In genomic region chr6:69729870-69730449, GRCh38 we compare ENCODE assay signal across 9 cellular contexts.
DNase-seq lines count a peak whose midpoint lies in the region; ATAC-seq and TF ChIP-seq lines count a peak whose summit lies in the region.
"Had no signal": no experiment of that assay in that cellular context is flagged by ENCODE, and none has a peak within 500 bp of the region (broad histone marks: within the 10 kb centered on the region; RNA-seq: fewer than 3 reads in every experiment).

No MANE protein-coding gene starts in this region.

- H3K27ac Mint-ChIP-seq in CD4-positive, alpha-beta T cell: no peak overlapping the region
- no peak overlapping the region for H3K27ac Mint-ChIP-seq in HFFc6
- H3K27ac Mint-ChIP-seq: activated T-cell treated with anti-CD3 and anti-CD28 coated beads, Interleukin-2, amount 50 U/mL, for 72 hours had no signal

- H2AFZ ChIP-seq in mesenchymal stem cell (ENCODE audit: low read depth, low read length): no peak overlapping the region

- WGBS in mesenchymal stem cell: 61% methylated on average over 2 of the region's 3 CpGs

- no peak overlapping the region for H3K4me2 ChIP-seq in mesenchymal stem cell (ENCODE audit: low read length, poor library complexity, severe bottlenecking)

- H3K9me3 ChIP-seq in CD4-positive, alpha-beta T cell (ENCODE audit: control insufficient read depth, low read length): no peaks in the 10 kb centered on the region
- H3K9me3 ChIP-seq in mesenchymal stem cell (ENCODE audit: control insufficient read depth, low read length): peaks cover 12% of the 10 kb centered on the region
- no peaks in the 10 kb centered on the region for H3K9me3 ChIP-seq in effector memory CD4-positive, alpha-beta T cell (ENCODE audit: control insufficient read depth, low read length)

- no peak overlapping the region for H2BK15ac ChIP-seq in mesenchymal stem cell (ENCODE audit: low read depth, poor library complexity, severe bottlenecking)

- TF ChIP-seq CTCF in CD4-positive, alpha-beta T cell (IDR thresholded peaks at IDR 0.05): peak; percentile 60
- TF ChIP-seq CTCF in HFFc6 (IDR thresholded peaks at IDR 0.05): peak; percentile 75

- no peak overlapping the region for H3K18ac ChIP-seq in mesenchymal stem cell (ENCODE audit: low read depth in 1 of 2, low read length in 2 of 2)

- intact Hi-C loops in CD4-positive, alpha-beta T cell (cut with DNase I, micrococcal nuclease): loop anchor here (5.0 to 10.0 kb wide), 4 partner anchors 67 to 377 kb away; partner anchors contain the start of genes COL19A1 (in 2 of the 2) and LMBRD1 (in 1 of the 2)

- peaks cover under 1% of the 10 kb centered on the region for H3K4me1 ChIP-seq in mesenchymal stem cell (ENCODE audit: control insufficient read depth, insufficient read depth, low read depth, low read length)
- no peaks in the 10 kb centered on the region for H3K4me1 ChIP-seq in effector memory CD4-positive, alpha-beta T cell (ENCODE audit: control insufficient read depth, insufficient read depth, low read length, poor library complexity, severe bottlenecking)

- H3K4ac ChIP-seq in mesenchymal stem cell (ENCODE audit: low read depth in 1 of 2, low read length in 2 of 2): no peak overlapping the region

- no peak overlapping the region for H3K4me3 Mint-ChIP-seq in CD4-positive, alpha-beta T cell
- H3K4me3 Mint-ChIP-seq in HFFc6: no peak overlapping the region
- H3K4me3 Mint-ChIP-seq: activated T-cell treated with anti-CD3 and anti-CD28 coated beads, Interleukin-2, amount 50 U/mL, for 72 hours had no signal

- H3K9me3 Mint-ChIP-seq in CD4-positive, alpha-beta T cell: peaks cover 3% of the 10 kb centered on the region
- H3K9me3 Mint-ChIP-seq in HFFc6: peaks cover 7% of the 10 kb centered on the region

- no peaks in the 10 kb centered on the region for H3K27me3 Mint-ChIP-seq in CD4-positive, alpha-beta T cell
- H3K27me3 Mint-ChIP-seq in HFFc6 (ENCODE audit: insufficient read depth): no peaks in the 10 kb centered on the region

- ATAC-seq in CD4-positive, alpha-beta T cell (ENCODE audit: poor library complexity): no peak
- no peak for ATAC-seq in HG02763 (IDR thresholded peaks at IDR 0.05; ENCODE audit: unreplicated experiment)
- ATAC-seq: activated T-cell treated with anti-CD3 and anti-CD28 coated beads, Interleukin-2, amount 50 U/mL, for 72 hours had no signal

- no peaks in the 10 kb centered on the region for H3K79me1 ChIP-seq in mesenchymal stem cell (replicated peaks; ENCODE audit: low read length, poor library complexity, severe bottlenecking)

- H3K4me3 ChIP-seq in mesenchymal stem cell (ENCODE audit: insufficient read depth in 1 of 2, low read depth in 1 of 2, low read length in 2 of 2): no peak overlapping the region
- H3K4me3 ChIP-seq in effector memory CD4-positive, alpha-beta T cell (ENCODE audit: insufficient read depth, low read depth, low read length, poor library complexity, severe bottlenecking): no peak overlapping the region

- H2BK120ac ChIP-seq in mesenchymal stem cell (ENCODE audit: low read depth, low read length): no peak overlapping the region

- CTCF ChIA-PET in CD4-positive, alpha-beta T cell (lab: Charles Lee): no interaction called here

- peaks cover 2 to 13% of the 10 kb centered on the region in 2 experiments for H3K36me3 ChIP-seq in mesenchymal stem cell (ENCODE audit: control insufficient read depth in 1 of 2, insufficient read depth in 2 of 2, low read depth in 1 of 2, low read length in 2 of 2)
- no peaks in the 10 kb centered on the region for H3K36me3 ChIP-seq in effector memory CD4-positive, alpha-beta T cell (ENCODE audit: control insufficient read depth, insufficient read depth, low read length)

- H3K36me3 Mint-ChIP-seq in CD4-positive, alpha-beta T cell (ENCODE audit: low read depth): peaks cover 34% of the 10 kb centered on the region
- H3K36me3 Mint-ChIP-seq in HFFc6 (ENCODE audit: low read depth): peaks cover 9% of the 10 kb centered on the region

- no peak overlapping the region for H2BK12ac ChIP-seq in mesenchymal stem cell (ENCODE audit: low read length in 2 of 2)

- H2BK5ac ChIP-seq in mesenchymal stem cell (ENCODE audit: low read depth, low read length, poor library complexity, severe bottlenecking): no peak overlapping the region

- no peak overlapping the region for H2AK5ac ChIP-seq in mesenchymal stem cell (ENCODE audit: low read length, severe bottlenecking)

- H3K14ac ChIP-seq in mesenchymal stem cell (ENCODE audit: low read length in 2 of 2): no peak overlapping the region

- H4K91ac ChIP-seq in mesenchymal stem cell (ENCODE audit: low read length): no peak overlapping the region

- POLR2A ChIA-PET in CD4-positive, alpha-beta T cell (lab: Charles Lee): no interaction called here

- no peak overlapping the region for H3K9ac ChIP-seq in mesenchymal stem cell (ENCODE audit: low read length)

- H3K4me1 Mint-ChIP-seq in CD4-positive, alpha-beta T cell (ENCODE audit: low read depth): peaks cover 18% of the 10 kb centered on the region
- H3K4me1 Mint-ChIP-seq in HFFc6 (ENCODE audit: low read depth): no peaks in the 10 kb centered on the region

- no peaks in the 10 kb centered on the region for H3K27me3 ChIP-seq in CD4-positive, alpha-beta T cell (ENCODE audit: control insufficient read depth, insufficient read depth, low read length)
- H3K27me3 ChIP-seq in mesenchymal stem cell (ENCODE audit: control insufficient read depth in 1 of 2, insufficient read depth in 1 of 2, low read length in 2 of 2): no peaks in the 10 kb centered on the region
- H3K27me3 ChIP-seq in effector memory CD4-positive, alpha-beta T cell (replicated peaks; ENCODE audit: control insufficient read depth, insufficient read depth, low read length, poor library complexity, severe bottlenecking): no peaks in the 10 kb centered on the region

- H3K27ac ChIP-seq in CD4-positive, alpha-beta T cell (ENCODE audit: low read depth, low read length): no peak overlapping the region
- no peak overlapping the region for H3K27ac ChIP-seq in mesenchymal stem cell (ENCODE audit: low read length, poor library complexity, severe bottlenecking)
- H3K27ac ChIP-seq in effector memory CD4-positive, alpha-beta T cell (ENCODE audit: insufficient read depth, low read length, poor library complexity, severe bottlenecking): no peak overlapping the region

- no peak overlapping the region for H4K8ac ChIP-seq in mesenchymal stem cell (ENCODE audit: low read length)

- H3K23ac ChIP-seq in mesenchymal stem cell (ENCODE audit: low read length in 2 of 2): no peak overlapping the region

- DNase-seq in CD4-positive, alpha-beta T cell: no peak
- DNase-seq in HFFc6: no peak
- peak; percentile 11 for DNase-seq in SW480 (ENCODE audit: low spot score)
- peak; percentile 18 for DNase-seq in mesenchymal stem cell
- no peak for DNase-seq in mesenteric fat pad (ENCODE audit: low spot score)
- no peak for DNase-seq in islet precursor cell
- no peak for DNase-seq in effector memory CD4-positive, alpha-beta T cell
- DNase-seq: activated T-cell treated with anti-CD3 and anti-CD28 coated beads, Interleukin-2, amount 50 U/mL, for 72 hours had no signal

Comparison
In these comparisons a context has a peak if more than half of its experiments do, and no peak if none do; other contexts are left out.
1. DNase-seq: peak in SW480 (single experiment) and mesenchymal stem cell (single experiment); none in CD4-positive, alpha-beta T cell (0 of 10), HFFc6 (single experiment), mesenteric fat pad (single experiment), islet precursor cell (single experiment) and effector memory CD4-positive, alpha-beta T cell (0 of 3).